ENCODE assay signal across 1 cellular context in genomic region chr3:166283856-166284255, GRCh38.
TF ChIP-seq lines count a peak whose summit lies in the region.

No MANE protein-coding gene starts in this region.

TF ChIP-seq in GM23338, 12 proteins besides CTCF, POLR2A, EP300 and RAD21 (continued from another document):
- TF ChIP-seq REST (IDR thresholded peaks at IDR 0.05; ENCODE audit: unreplicated experiment) (no peak), STAT1 (IDR thresholded peaks at IDR 0.05; ENCODE audit: unreplicated experiment) (no peak), ZNF462 (CRISPR knock-in tag; IDR thresholded peaks at IDR 0.05) (no peak), ETS1 (IDR thresholded peaks at IDR 0.05) (no peak), ZNF114 (CRISPR knock-in tag; IDR thresholded peaks at IDR 0.05) (no peak), ZNF331 (CRISPR knock-in tag; IDR thresholded peaks at IDR 0.05; ENCODE audit: low read depth) (no peak), CREB1 (CRISPR knock-in tag; IDR thresholded peaks at IDR 0.05; ENCODE audit: low read depth) (no peak), JUNB (IDR thresholded peaks at IDR 0.05; ENCODE audit: unreplicated experiment) (no peak), POLR2AphosphoS5 (IDR thresholded peaks at IDR 0.05; ENCODE audit: low read depth) (no peak)
